Comparison of ENCODE assay signal across 22 cellular contexts in genomic region chr5:137019229-137019628, GRCh38.
DNase-seq lines count a peak whose midpoint lies in the region; FAIRE-seq and TF ChIP-seq lines count a peak whose summit lies in the region.
"Had no signal": no experiment of that assay in that cellular context is flagged by ENCODE, and none has a peak within 500 bp of the region (broad histone marks: within the 10 kb centered on the region; RNA-seq: fewer than 3 reads in every experiment).

No MANE protein-coding gene starts in this region.

- TF ChIP-seq CTCF in endothelial cell of umbilical vein (IDR thresholded peaks at IDR 0.05; ENCODE audit: extremely low read depth in 1 of 2, insufficient read depth in 1 of 2, low read depth in 1 of 2, low read length in 2 of 2): no peak

- POLR2A ChIA-PET in endothelial cell of umbilical vein (lab: Charles Lee): no interaction called here

- H3K9me1 ChIP-seq in endothelial cell of umbilical vein (replicated peaks; ENCODE audit: control insufficient read depth, extremely low read depth, insufficient read depth, low read length): no peaks in the 10 kb centered on the region

- intact Hi-C loops in endothelial cell of umbilical vein (cut with micrococcal nuclease): no loop called here

- no TSS peak for BruUV-seq in endothelial cell of umbilical vein (replicated peaks; lab: Mats Ljungman, UMichigan)

- no peaks in the 10 kb centered on the region for H3K36me3 ChIP-seq in endothelial cell of umbilical vein (ENCODE audit: control insufficient read depth in 2 of 2, extremely low read depth in 1 of 2, insufficient read depth in 2 of 2, low read length in 2 of 2)
- H3K36me3 ChIP-seq: BLaER1 treated with 17β-estradiol and CSF1 and Interleukin-3, amounts not matched to agents 10 nM and 100 nM had no signal

- TF ChIP-seq POLR2A in endothelial cell of umbilical vein (IDR thresholded peaks at IDR 0.05; ENCODE audit: low read depth, low read length) (no peak), H54 (IDR thresholded peaks at IDR 0.05; ENCODE audit: low read depth, low read length) (no peak)

- no peaks in the 10 kb centered on the region for H3K9me3 ChIP-seq in endothelial cell of umbilical vein (replicated peaks; ENCODE audit: control insufficient read depth, insufficient read depth, low read length)
- H3K9me3 ChIP-seq: A549; BLaER1 treated with 17β-estradiol and CSF1 and Interleukin-3, amounts not matched to agents 10 nM and 100 nM; Caco-2 had no signal

- no peaks in the 10 kb centered on the region for H4K20me1 ChIP-seq in endothelial cell of umbilical vein (replicated peaks; ENCODE audit: control insufficient read depth, extremely low read depth, insufficient read depth, low read length)
- H4K20me1 ChIP-seq: BLaER1 treated with 17β-estradiol and CSF1 and Interleukin-3, amounts not matched to agents 10 nM and 100 nM had no signal

- no peaks in the 10 kb centered on the region for H3K79me2 ChIP-seq in endothelial cell of umbilical vein (ENCODE audit: control insufficient read depth, insufficient read depth, low read length)

- peak; percentile 35 for FAIRE-seq in endothelial cell of umbilical vein (lab: Jason Lieb, UNC)
- FAIRE-seq in H54 (lab: Jason Lieb, UNC): no peak
- FAIRE-seq: A549, D721Med, G401.6, GM12878, GM12892, GM18507 had no signal

- DNase-seq in DMS53 (lab: John Stamatoyannopoulos, UW): peak; percentile 6
- DNase-seq in DMS53 treated with DMSO at 0.1 percent for 48 hours (lab: John Stamatoyannopoulos, UW; ENCODE audit: unreplicated experiment): no peak
- DNase-seq in NCI-H69 (lab: John Stamatoyannopoulos, UW): peak; percentile 77
- no peak for DNase-seq in endothelial cell of umbilical vein (ENCODE audit: low read depth, low spot score)
- no peak for DNase-seq in H54 (ENCODE audit: insufficient read length, low spot score)
- no peak for DNase-seq in NCI-H1436 treated with DMSO at 0.1 percent for 48 hours (lab: John Stamatoyannopoulos, UW)
- no peak for DNase-seq in GDM1 (lab: John Stamatoyannopoulos, UW)
- DNase-seq: AML-193; Caco-2; Calu3; CD4-positive, alpha-beta T cell; CD8-positive, alpha-beta T cell; DMS79 treated with DMSO at 0.1 percent for 48 hours had no signal

- no peak overlapping the region for H3K4me2 ChIP-seq in endothelial cell of umbilical vein (ENCODE audit: insufficient read depth, low read length)
- H3K4me2 ChIP-seq: A549; BLaER1 treated with 17β-estradiol and CSF1 and Interleukin-3, amounts not matched to agents 10 nM and 100 nM had no signal

- H3K27ac ChIP-seq in endothelial cell of umbilical vein (ENCODE audit: insufficient read depth, low read depth, low read length): no peak overlapping the region
- H3K27ac ChIP-seq: 22Rv1; A549; BLaER1 treated with 17β-estradiol and CSF1 and Interleukin-3, amounts not matched to agents 10 nM and 100 nM; C4-2B had no signal

- CTCF ChIA-PET in endothelial cell of umbilical vein (lab: Charles Lee): no interaction called here

- dilution Hi-C loops in endothelial cell of umbilical vein (cut with MboI; ENCODE audit: extremely low pct_ligation_motif_present, low sequenced_read_pairs): no loop called here

- H3K4me1 ChIP-seq in endothelial cell of umbilical vein (ENCODE audit: control insufficient read depth, extremely low read depth, insufficient read depth, low read length): no peaks in the 10 kb centered on the region
- H3K4me1 ChIP-seq: A549; BLaER1 treated with 17β-estradiol and CSF1 and Interleukin-3, amounts not matched to agents 10 nM and 100 nM; Caco-2 had no signal

- no peaks in the 10 kb centered on the region for H3K27me3 ChIP-seq in endothelial cell of umbilical vein (ENCODE audit: control insufficient read depth in 2 of 2, insufficient read depth in 2 of 2, low read length in 2 of 2)
- H3K27me3 ChIP-seq: BLaER1 treated with 17β-estradiol and CSF1 and Interleukin-3, amounts not matched to agents 10 nM and 100 nM had no signal

- no peak overlapping the region for H3K4me3 ChIP-seq in endothelial cell of umbilical vein (replicated peaks in 1 of 3; ENCODE audit: insufficient read depth in 1 of 3, low read depth in 1 of 3, low read length in 3 of 3)
- H3K4me3 ChIP-seq: A549; BLaER1 treated with 17β-estradiol and CSF1 and Interleukin-3, amounts not matched to agents 10 nM and 100 nM; GM12878 had no signal

- H3K9ac ChIP-seq in endothelial cell of umbilical vein (replicated peaks; ENCODE audit: extremely low read depth, insufficient read depth, low read length): no peak overlapping the region
- H3K9ac ChIP-seq: BLaER1 treated with 17β-estradiol and CSF1 and Interleukin-3, amounts not matched to agents 10 nM and 100 nM had no signal

- H2AFZ ChIP-seq in endothelial cell of umbilical vein (ENCODE audit: low read depth, low read length): no peak overlapping the region

TF ChIP-seq in endothelial cell of umbilical vein, 7 proteins besides CTCF, POLR2A, EP300 and RAD21:
- TF ChIP-seq MYC (IDR thresholded peaks at IDR 0.05; ENCODE audit: low read depth, low read length): no peak
- no peak for TF ChIP-seq EZH2 (IDR thresholded peaks at IDR 0.05; ENCODE audit: borderline replicate concordance, low read depth, low read length, severe bottlenecking)
- no peak for TF ChIP-seq MAX (IDR thresholded peaks at IDR 0.05; ENCODE audit: insufficient read depth, insufficient read length)
- no peak for TF ChIP-seq POLR2AphosphoS5 (IDR thresholded peaks at IDR 0.05; ENCODE audit: insufficient read depth, low read depth, low read length)
- TF ChIP-seq FOS (IDR thresholded peaks at IDR 0.05; ENCODE audit: borderline replicate concordance, insufficient read depth, low read length): no peak
- TF ChIP-seq JUN (IDR thresholded peaks at IDR 0.05; ENCODE audit: borderline replicate concordance, insufficient read depth, insufficient read length, low read depth): no peak
- no peak for TF ChIP-seq GATA2 (IDR thresholded peaks at IDR 0.05; ENCODE audit: insufficient read depth, insufficient read length, low read depth, low read length)

Comparison
In these comparisons a context has a peak if more than half of its experiments do, and no peak if none do; other contexts are left out.
1. DNase-seq: peak in DMS53 (single experiment) and NCI-H69 (single experiment); none in DMS53 treated with DMSO at 0.1 percent for 48 hours (single experiment), endothelial cell of umbilical vein (single experiment), H54 (single experiment), NCI-H1436 treated with DMSO at 0.1 percent for 48 hours (single experiment) and GDM1 (single experiment).